Comparison of ENCODE assay signal across 8 cellular contexts in the genomic region with DNA sequence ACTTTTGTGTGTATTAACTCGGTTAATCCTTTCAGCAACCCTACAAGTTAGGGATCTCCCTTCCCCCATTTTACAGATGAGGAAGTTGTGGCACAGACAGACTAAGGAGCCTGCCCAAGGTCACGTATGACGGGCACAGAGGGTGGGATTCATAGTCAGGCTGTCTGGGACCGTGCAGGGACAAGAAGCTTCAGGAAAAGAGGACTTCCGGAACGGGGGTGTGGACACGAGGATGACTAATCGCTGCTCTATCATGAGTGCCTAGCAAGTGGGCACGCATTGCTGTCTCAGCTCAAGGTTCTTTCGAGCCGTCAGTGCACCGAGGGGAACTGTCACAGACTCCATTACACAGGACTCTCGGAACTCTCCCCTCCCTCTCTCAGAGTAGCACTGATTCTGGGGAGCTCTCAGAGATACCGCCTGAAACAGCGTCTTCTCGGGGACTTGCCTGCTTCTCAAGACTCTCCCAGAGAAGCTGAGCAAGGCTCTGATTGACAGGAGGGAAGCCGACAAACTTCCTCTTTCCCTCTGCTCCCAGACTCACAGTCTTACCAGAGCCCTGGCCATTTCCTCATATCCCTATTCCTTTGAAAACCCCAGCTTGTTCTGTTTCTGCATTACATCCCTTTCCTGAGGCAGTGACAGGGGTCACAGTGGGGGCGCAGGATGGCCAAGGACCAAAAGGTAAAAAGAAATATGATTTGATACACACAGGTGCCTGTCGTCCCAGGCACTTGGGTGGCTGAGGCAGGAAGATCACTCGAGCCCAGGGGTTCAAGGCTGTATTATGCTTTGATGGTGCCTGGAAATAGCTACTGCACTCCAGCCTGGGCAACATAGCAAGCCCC. TPM values are rescaled to one million over a fixed set of nuclear protein-coding genes. Genes with fewer than 3 reads are reported as not detected.
DNase-seq lines count a peak whose midpoint lies in the region; ATAC-seq and TF ChIP-seq lines count a peak whose summit lies in the region.

No MANE protein-coding gene starts in this region.

- no peaks in the 10 kb centered on the region for H3K27me3 Mint-ChIP-seq in dendritic cell treated with granulocyte-macrophage colony-stimulating factor and Interleukin-4, amounts not matched to agents 40 ng/mL and 50 ng/mL, for 4 days
- H3K27me3 Mint-ChIP-seq in natural killer cell (ENCODE audit: low read depth in 2 of 2) (peaks cover 13 to 33% of the 10 kb centered on the region in 2 donors), mesothelial cell of epicardium (ENCODE audit: low read depth) (peaks cover 18% of the 10 kb centered on the region)

- no peaks in the 10 kb centered on the region for H3K9me3 Mint-ChIP-seq in dendritic cell treated with granulocyte-macrophage colony-stimulating factor and Interleukin-4, amounts not matched to agents 40 ng/mL and 50 ng/mL, for 4 days
- H3K9me3 Mint-ChIP-seq in natural killer cell (no peaks in the 10 kb centered on the region), mesothelial cell of epicardium (peaks cover 10% of the 10 kb centered on the region)

- no peaks in the 10 kb centered on the region for H3K36me3 Mint-ChIP-seq in dendritic cell treated with granulocyte-macrophage colony-stimulating factor and Interleukin-4, amounts not matched to agents 40 ng/mL and 50 ng/mL, for 4 days (ENCODE audit: low read depth)
- H3K36me3 Mint-ChIP-seq in natural killer cell (no peaks in the 10 kb centered on the region), mesothelial cell of epicardium (peaks cover under 1% of the 10 kb centered on the region)

- DNase-seq in COLO829 (ENCODE audit: low spot score) (peak; percentile 75), NB4 (ENCODE audit: low read depth) (peak; percentile 71), natural killer cell (peak; percentile 25), mesothelial cell of epicardium (ENCODE audit: low spot score in 2 of 2, unreplicated experiment in 2 of 2) (no peak), DMS 273 treated with DMSO at 0.1 percent for 48 hours (lab: John Stamatoyannopoulos, UW) (no peak)

- no peak for TF ChIP-seq POLR2A in NB4 (IDR thresholded peaks at IDR 0.05; ENCODE audit: extremely low read depth, insufficient read length)

- TF ChIP-seq CTCF in NB4 (IDR thresholded peaks at IDR 0.05; ENCODE audit: low read depth, low read length) (no peak), natural killer cell (IDR thresholded peaks at IDR 0.05) (no peak), mesothelial cell of epicardium (IDR thresholded peaks at IDR 0.05; ENCODE audit: unreplicated experiment) (no peak)

- intact Hi-C loops in dendritic cell treated with granulocyte-macrophage colony-stimulating factor and Interleukin-4, amounts not matched to agents 40 ng/mL and 50 ng/mL, for 4 days (cut with micrococcal nuclease): loop anchor here (5.0 kb wide), 1 partner anchor 39 kb away; no protein-coding TSS in a partner anchor
- intact Hi-C loops in natural killer cell (cut with micrococcal nuclease): no loop called here

- ATAC-seq in natural killer cell: peak; percentile 52 to 88 (median 69)
- ATAC-seq in GM18502 (IDR thresholded peaks at IDR 0.05; ENCODE audit: poor library complexity, unreplicated experiment): no peak
- ATAC-seq in HG03378 (IDR thresholded peaks at IDR 0.05; ENCODE audit: unreplicated experiment): no peak

- peak overlapping the region; percentile 61 for H3K4me3 Mint-ChIP-seq in dendritic cell treated with granulocyte-macrophage colony-stimulating factor and Interleukin-4, amounts not matched to agents 40 ng/mL and 50 ng/mL, for 4 days
- H3K4me3 Mint-ChIP-seq in natural killer cell (peak overlapping the region; percentile 71), mesothelial cell of epicardium (no peak overlapping the region)

- H3K4me3 ChIP-seq in NB4 (ENCODE audit: low read depth, low read length): peak overlapping the region; percentile 6

- peaks cover 85% of the 10 kb centered on the region for H3K4me1 Mint-ChIP-seq in dendritic cell treated with granulocyte-macrophage colony-stimulating factor and Interleukin-4, amounts not matched to agents 40 ng/mL and 50 ng/mL, for 4 days (ENCODE audit: low read depth)
- H3K4me1 Mint-ChIP-seq in natural killer cell: peaks cover 10 to 18% of the 10 kb centered on the region in 2 donors
- H3K4me1 Mint-ChIP-seq in mesothelial cell of epicardium: no peaks in the 10 kb centered on the region

- peak overlapping the region; percentile 96 for H3K27ac Mint-ChIP-seq in dendritic cell treated with granulocyte-macrophage colony-stimulating factor and Interleukin-4, amounts not matched to agents 40 ng/mL and 50 ng/mL, for 4 days
- H3K27ac Mint-ChIP-seq in natural killer cell (peak overlapping the region in 1 of 2 donors; percentile 83), mesothelial cell of epicardium (no peak overlapping the region)

RNA-seq across cellular contexts. Expression of gene FHAD1, which starts 14.4 kb away (rescaled TPM):
- 1 to 10 TPM in 2 of 3 donors, under 1 TPM in 1; 0.72 to 1.9 (median 1.7) TPM for total RNA-seq in natural killer cell
- 1.0 to 1.3 TPM (median 1.1 TPM) in 3 replicates for total RNA-seq in mesothelial cell of epicardium

Comparison
In these comparisons a context has a peak if more than half of its experiments do, and no peak if none do; other contexts are left out.
1. DNase-seq: peak in COLO829 (single experiment), NB4 (single experiment) and natural killer cell (single experiment); none in mesothelial cell of epicardium (0 of 2) and DMS 273 treated with DMSO at 0.1 percent for 48 hours (single experiment).
2. ATAC-seq: peak in natural killer cell (3 of 3); none in GM18502 (single experiment) and HG03378 (single experiment).